Comparison of ENCODE assay signal across 24 cellular contexts in the genomic region with DNA sequence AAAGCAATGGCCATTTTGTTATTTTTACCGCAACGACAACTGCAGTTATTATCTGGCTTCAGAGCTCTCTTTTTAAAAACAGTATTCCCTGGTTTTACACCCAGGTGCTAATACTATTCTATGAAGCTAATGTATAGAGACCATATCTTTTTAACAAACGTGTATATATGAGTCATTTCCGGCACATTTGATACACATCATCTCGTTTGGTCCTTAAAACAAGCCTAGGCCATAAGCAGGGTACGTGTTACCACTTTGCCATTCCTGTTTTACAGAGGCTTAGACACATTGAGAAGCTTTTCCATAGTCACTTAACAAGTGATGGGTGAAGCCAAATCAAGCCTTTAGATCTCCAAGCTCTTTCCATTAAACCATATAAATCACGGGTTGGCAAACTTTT. TPM values are rescaled to one million over a fixed set of nuclear protein-coding genes. Genes with fewer than 3 reads are reported as not detected.
DNase-seq lines count a peak whose midpoint lies in the region; ATAC-seq and TF ChIP-seq lines count a peak whose summit lies in the region.
"Had no signal": no experiment of that assay in that cellular context is flagged by ENCODE, and none has a peak within 500 bp of the region (broad histone marks: within the 10 kb centered on the region; RNA-seq: fewer than 3 reads in every experiment).

No MANE protein-coding gene starts in this region.

- ATAC-seq in heart right ventricle (no peak), left ventricle myocardium superior (no peak), GM19328 (IDR thresholded peaks at IDR 0.05; ENCODE audit: unreplicated experiment) (no peak), HG03139 (IDR thresholded peaks at IDR 0.05; ENCODE audit: unreplicated experiment) (no peak)
- ATAC-seq: A549; activated naive CD4-positive, alpha-beta T cell treated with anti-CD3 and anti-CD28 coated beads, Interleukin-2, amount 50 U/mL, for 72 hours; body of pancreas; SK-N-SH treated with all-trans-retinoic acid at 6 μM for 48 hours had no signal

- intact Hi-C loops in heart right ventricle (cut with DNase I): loop anchor here in 5 of 10 donors (5.0 to 10.0 kb wide), 5 partner anchors 33 to 118 kb away; partner anchors contain the start of gene REV3L (in 2 of the 5)
- intact Hi-C loops in left ventricle myocardium superior (cut with micrococcal nuclease): no loop called here
- intact Hi-C loops in prostate gland (cut with DNase I): no loop called here
- intact Hi-C loops in vagina (cut with DNase I): loop anchor here (5.0 to 10.0 kb wide), 3 partner anchors 62 to 435 kb away; no protein-coding TSS in a partner anchor

- WGBS in heart right ventricle, 2 donors: 70 to 78% methylated on average over 7 of the region's 7 CpGs
- 50% methylated on average over 7 of the region's 7 CpGs for WGBS in prostate gland

- H3K4me1 ChIP-seq in heart right ventricle: peaks cover 16 to 83% (median 72%) of the 10 kb centered on the region in 9 donors
- H3K4me1 ChIP-seq in prostate gland (replicated peaks): peaks cover 28% of the 10 kb centered on the region
- peaks cover 75% of the 10 kb centered on the region for H3K4me1 ChIP-seq in vagina

- no peak overlapping the region for H3K4me3 ChIP-seq in heart right ventricle
- H3K4me3 ChIP-seq in epithelial cell of esophagus (ENCODE audit: low read length): no peak overlapping the region
- no peak overlapping the region for H3K4me3 ChIP-seq in prostate gland
- H3K4me3 ChIP-seq in vagina: no peak overlapping the region
- H3K4me3 ChIP-seq: A549, body of pancreas had no signal

- no peak for TF ChIP-seq CTCF in heart right ventricle (IDR thresholded peaks at IDR 0.05)
- no peak for TF ChIP-seq CTCF in epithelial cell of esophagus (IDR thresholded peaks at IDR 0.05; ENCODE audit: insufficient read depth, low read depth, low read length, missing control alignments)
- TF ChIP-seq CTCF in prostate gland (IDR thresholded peaks at IDR 0.05): no peak
- no peak for TF ChIP-seq CTCF in vagina (IDR thresholded peaks at IDR 0.05)

- peak overlapping the region in 8 of 10 donors; percentile 55 to 97 (median 93) for H3K27ac ChIP-seq in heart right ventricle
- H3K27ac ChIP-seq in prostate gland: peak overlapping the region; percentile 88 to 90
- peak overlapping the region; percentile 95 for H3K27ac ChIP-seq in vagina
- H3K27ac ChIP-seq: A549 had no signal

- TF ChIP-seq POLR2A in prostate gland (IDR thresholded peaks at IDR 0.05): no peak
- no peak for TF ChIP-seq POLR2A in vagina (IDR thresholded peaks at IDR 0.05)

- H3K9me3 ChIP-seq in heart right ventricle (no peaks in the 10 kb centered on the region), prostate gland (no peaks in the 10 kb centered on the region), vagina (no peaks in the 10 kb centered on the region)
- H3K9me3 ChIP-seq: A549, body of pancreas, Caco-2 had no signal

- H3K36me3 ChIP-seq in heart right ventricle: peaks cover 0 to 24% (median 0%) of the 10 kb centered on the region in 9 donors
- H3K36me3 ChIP-seq in prostate gland: no peaks in the 10 kb centered on the region
- H3K36me3 ChIP-seq in vagina: no peaks in the 10 kb centered on the region

- DNase-seq in heart right ventricle: no peak
- DNase-seq in left ventricle myocardium superior: no peak
- peak; percentile 73 for DNase-seq in epithelial cell of esophagus (ENCODE audit: low read depth)
- no peak for DNase-seq in prostate gland (ENCODE audit: low spot score)
- no peak for DNase-seq in vagina (ENCODE audit: extremely low spot score in 2 of 2)
- no peak for DNase-seq in GM19238 (ENCODE audit: insufficient read length, low spot score)
- DNase-seq: activated CD4-positive, alpha-beta T cell treated with anti-CD3 and anti-CD28 coated beads for 1 hour; body of pancreas; Caco-2; DND-41; erythroblast; glutamatergic neuron; NCI-H1417; NCI-H2171; NCI-H524 treated with DMSO at 0.1 percent for 48 hours; posterior cingulate gyrus; stimulated activated CD4-positive, alpha-beta T cell treated with anti-CD3 and anti-CD28 coated beads, Interleukin-2, amount 100 ng/mL, for 48 hours; stimulated activated naive CD4-positive, alpha-beta T cell treated with Interleukin-2 at 50 U/mL for 16 hours; T1000 had no signal

- H3K27me3 ChIP-seq in heart right ventricle: no peaks in the 10 kb centered on the region
- H3K27me3 ChIP-seq in prostate gland (replicated peaks; ENCODE audit: insufficient read depth): no peaks in the 10 kb centered on the region
- no peaks in the 10 kb centered on the region for H3K27me3 ChIP-seq in vagina
- H3K27me3 ChIP-seq: body of pancreas had no signal

RNA-seq across cellular contexts. Expression of gene TRAF3IP2, which starts 5.5 kb away (rescaled TPM):
- total RNA-seq in heart right ventricle (10 to 100 TPM in 8 of 10 donors, 1 to 10 TPM in 2; 9.7 to 18.0 (median 11.8) TPM), left ventricle myocardium superior (9.7 TPM), prostate gland (10 to 100 TPM; 40.2 to 52.4 TPM), vagina (35.1 TPM)
- polyA plus RNA-seq in heart right ventricle: 10 to 100 TPM; 12.5 to 19.8 TPM
